8 cellular contexts compared by ENCODE assay signal in genomic region chr22:39622881-39623367, GRCh38. TPM values are rescaled to one million over a fixed set of nuclear protein-coding genes. Genes with fewer than 3 reads are reported as not detected.
DNase-seq lines count a peak whose midpoint lies in the region; ATAC-seq and TF ChIP-seq lines count a peak whose summit lies in the region.

No MANE protein-coding gene starts in this region.

- H3K4me2 ChIP-seq in GM23338 (no peak overlapping the region), mesenchymal stem cell (ENCODE audit: low read length, poor library complexity, severe bottlenecking) (no peak overlapping the region)

- no peaks in the 10 kb centered on the region for H3K36me3 ChIP-seq in GM23338 (ENCODE audit: insufficient read depth)
- H3K36me3 ChIP-seq in mesenchymal stem cell (ENCODE audit: control insufficient read depth in 1 of 2, insufficient read depth in 2 of 2, low read depth in 1 of 2, low read length in 2 of 2): no peaks in the 10 kb centered on the region

- no peaks in the 10 kb centered on the region for H3K79me2 ChIP-seq in GM23338 (replicated peaks; ENCODE audit: insufficient read depth)

- H3K4ac ChIP-seq in mesenchymal stem cell (ENCODE audit: low read depth in 1 of 2, low read length in 2 of 2): no peak overlapping the region

- H3K14ac ChIP-seq in mesenchymal stem cell (ENCODE audit: low read length in 2 of 2): no peak overlapping the region

- H3K9me3 ChIP-seq in mesenchymal stem cell (ENCODE audit: control insufficient read depth, low read length): no peaks in the 10 kb centered on the region

- H4K91ac ChIP-seq in mesenchymal stem cell (ENCODE audit: low read length): peak overlapping the region; percentile 56

- no peak overlapping the region for H3K4me3 Mint-ChIP-seq in GM23338
- no peak overlapping the region for H3K4me3 Mint-ChIP-seq in central memory CD8-positive, alpha-beta T cell

- no peaks in the 10 kb centered on the region for H3K9me2 ChIP-seq in GM23338 (ENCODE audit: insufficient read depth)

- H3K79me1 ChIP-seq in mesenchymal stem cell (replicated peaks; ENCODE audit: low read length, poor library complexity, severe bottlenecking): no peaks in the 10 kb centered on the region

- H3F3A ChIP-seq in GM23338 (replicated peaks; ENCODE audit: low read depth): no peaks in the 10 kb centered on the region

- no peaks in the 10 kb centered on the region for H4K20me1 ChIP-seq in GM23338 (replicated peaks; ENCODE audit: insufficient read depth)

- no peak overlapping the region for H2BK5ac ChIP-seq in mesenchymal stem cell (ENCODE audit: low read depth, low read length, poor library complexity, severe bottlenecking)

- H3K27me3 ChIP-seq in GM23338 (ENCODE audit: insufficient read depth) (no peaks in the 10 kb centered on the region), mesenchymal stem cell (ENCODE audit: control insufficient read depth in 1 of 2, insufficient read depth in 1 of 2, low read length in 2 of 2) (peaks cover 56 to 75% of the 10 kb centered on the region in 2 experiments)

- H3K23ac ChIP-seq in mesenchymal stem cell (ENCODE audit: low read length in 2 of 2): no peak overlapping the region

- H3K4me1 Mint-ChIP-seq in GM23338: peaks cover 25% of the 10 kb centered on the region
- H3K4me1 Mint-ChIP-seq in central memory CD8-positive, alpha-beta T cell: peaks cover 4% of the 10 kb centered on the region

- H3K4me1 ChIP-seq in GM23338 (ENCODE audit: insufficient read depth): peaks cover 12% of the 10 kb centered on the region
- peaks cover 5% of the 10 kb centered on the region for H3K4me1 ChIP-seq in mesenchymal stem cell (ENCODE audit: control insufficient read depth, insufficient read depth, low read depth, low read length)

- peak; percentile 69 for DNase-seq in 8988T
- DNase-seq in GM23338 (ENCODE audit: low spot score): peak; percentile 89
- DNase-seq in activated CD4-positive, CD25-positive, alpha-beta regulatory T cell (lab: John Stamatoyannopoulos, UW): peak; percentile 35 to 57 (median 48)
- peak; percentile 53 to 67 for DNase-seq in central memory CD8-positive, alpha-beta T cell (ENCODE audit: low spot score in 2 of 2)
- no peak for DNase-seq in mesenchymal stem cell
- DNase-seq in stimulated activated CD8-positive, alpha-beta memory T cell treated with anti-CD3 and anti-CD28 coated beads, Interleukin-7, amount 100 ng/mL, for 1 hour (ENCODE audit: low read depth in 2 of 2): peak; percentile 39 to 45
- no peak for DNase-seq in SIG-M5 treated with dmso at 0.1 percent for 504 hours (lab: John Stamatoyannopoulos, UW; ENCODE audit: unreplicated experiment)
- no peak for DNase-seq in NCI-H2171 (lab: John Stamatoyannopoulos, UW)

- no peak overlapping the region for H2BK12ac ChIP-seq in mesenchymal stem cell (ENCODE audit: low read length in 2 of 2)

- no peak overlapping the region for H2BK15ac ChIP-seq in mesenchymal stem cell (ENCODE audit: low read depth, poor library complexity, severe bottlenecking)

- H2AFZ ChIP-seq in GM23338: no peak overlapping the region
- H2AFZ ChIP-seq in mesenchymal stem cell (ENCODE audit: low read depth, low read length): no peak overlapping the region

- H3K36me3 Mint-ChIP-seq in GM23338 (ENCODE audit: low read depth): no peaks in the 10 kb centered on the region
- H3K36me3 Mint-ChIP-seq in central memory CD8-positive, alpha-beta T cell (ENCODE audit: insufficient read depth): peaks cover 4% of the 10 kb centered on the region

- H3K18ac ChIP-seq in mesenchymal stem cell (ENCODE audit: low read depth in 1 of 2, low read length in 2 of 2): no peak overlapping the region

- H3K4me3 ChIP-seq in GM23338 (no peak overlapping the region), mesenchymal stem cell (ENCODE audit: insufficient read depth in 1 of 2, low read depth in 1 of 2, low read length in 2 of 2) (no peak overlapping the region)

- peak; percentile 79 for ATAC-seq in GM23338
- ATAC-seq in central memory CD8-positive, alpha-beta T cell (replicated peaks; ENCODE audit: extremely low read depth, poor library complexity, severe bottlenecking): peak; percentile 54

- H3K27ac Mint-ChIP-seq in GM23338: no peak overlapping the region
- no peak overlapping the region for H3K27ac Mint-ChIP-seq in central memory CD8-positive, alpha-beta T cell (ENCODE audit: low read depth)

- H2AK5ac ChIP-seq in mesenchymal stem cell (ENCODE audit: low read length, severe bottlenecking): no peak overlapping the region

- H3K9me3 Mint-ChIP-seq in GM23338: no peaks in the 10 kb centered on the region
- H3K9me3 Mint-ChIP-seq in central memory CD8-positive, alpha-beta T cell: no peaks in the 10 kb centered on the region

- peak; percentile 77 to 94 for TF ChIP-seq CTCF in GM23338 (conservative IDR thresholded peaks at IDR 0.05; ENCODE audit: low read depth in 2 of 2)

- H2BK120ac ChIP-seq in mesenchymal stem cell (ENCODE audit: low read depth, low read length): no peak overlapping the region

- peaks cover 6% of the 10 kb centered on the region for H3K27me3 Mint-ChIP-seq in GM23338 (ENCODE audit: insufficient read depth, low read depth, poor library complexity)
- peaks cover 28% of the 10 kb centered on the region for H3K27me3 Mint-ChIP-seq in central memory CD8-positive, alpha-beta T cell

- no peak overlapping the region for H3K9ac ChIP-seq in mesenchymal stem cell (ENCODE audit: low read length)

- no peak overlapping the region for H4K8ac ChIP-seq in mesenchymal stem cell (ENCODE audit: low read length)

- no peak overlapping the region for H3K27ac ChIP-seq in GM23338 (ENCODE audit: low read depth)
- H3K27ac ChIP-seq in mesenchymal stem cell (ENCODE audit: low read length, poor library complexity, severe bottlenecking): no peak overlapping the region

- 37% methylated on average over 17 of the region's 17 CpGs for WGBS in mesenchymal stem cell

TF ChIP-seq in GM23338, 12 proteins besides CTCF, POLR2A, EP300 and RAD21 (continues in another document):
- no peak for TF ChIP-seq JUNB (IDR thresholded peaks at IDR 0.05; ENCODE audit: unreplicated experiment)
- TF ChIP-seq ETS1 (IDR thresholded peaks at IDR 0.05): no peak
- TF ChIP-seq ZNF114 (CRISPR knock-in tag; IDR thresholded peaks at IDR 0.05): no peak
- no peak for TF ChIP-seq STAT1 (IDR thresholded peaks at IDR 0.05; ENCODE audit: unreplicated experiment)
- no peak for TF ChIP-seq EZH2 (IDR thresholded peaks at IDR 0.05; ENCODE audit: low read depth, unreplicated experiment)
- TF ChIP-seq CREB1 (CRISPR knock-in tag; IDR thresholded peaks at IDR 0.05; ENCODE audit: low read depth): no peak
- TF ChIP-seq REST (IDR thresholded peaks at IDR 0.05; ENCODE audit: unreplicated experiment): no peak
- no peak for TF ChIP-seq NANOG (IDR thresholded peaks at IDR 0.05; ENCODE audit: borderline replicate concordance)
- no peak for TF ChIP-seq POLR2AphosphoS5 (IDR thresholded peaks at IDR 0.05; ENCODE audit: low read depth)

RNA-seq across cellular contexts. Expression of gene CACNA1I, which starts 52.4 kb away (rescaled TPM):
- 1.7 and 2.4 TPM in 2 replicates for total RNA-seq in GM23338 (2014; rRNA removed; shearing (Covaris generic))
- 0.42 and 0.47 TPM in 2 replicates for polyA plus RNA-seq in GM23338 (2016; fragmentation: Nextera tagmentation; extraction: Ambion mirVana)
- under 0.01 TPM for polyA plus RNA-seq in mesenchymal stem cell (2013, experiment 1 of 2)
- 0.01 TPM for polyA plus RNA-seq in mesenchymal stem cell (2013, experiment 2 of 2)

Comparison
In these comparisons a context has a peak if more than half of its experiments do, and no peak if none do; other contexts are left out.
1. DNase-seq: peak in 8988T (single experiment), GM23338 (single experiment), activated CD4-positive, CD25-positive, alpha-beta regulatory T cell (4 of 4), central memory CD8-positive, alpha-beta T cell (2 of 2) and stimulated activated CD8-positive, alpha-beta memory T cell treated with anti-CD3 and anti-CD28 coated beads, Interleukin-7, amount 100 ng/mL, for 1 hour (2 of 2); none in mesenchymal stem cell (single experiment), SIG-M5 treated with dmso at 0.1 percent for 504 hours (single experiment) and NCI-H2171 (single experiment).